ENCODE assay signal across 20 cellular contexts in genomic region chr2:74546004-74546403, GRCh38. TPM values are rescaled to one million over a fixed set of nuclear protein-coding genes. Genes with fewer than 3 reads are reported as not detected.
DNase-seq lines count a peak whose midpoint lies in the region; ATAC-seq and TF ChIP-seq lines count a peak whose summit lies in the region.
"Had no signal": no experiment of that assay in that cellular context is flagged by ENCODE, and none has a peak within 500 bp of the region (broad histone marks: within the 10 kb centered on the region; RNA-seq: fewer than 3 reads in every experiment).

No MANE protein-coding gene starts in this region.

- H4K5ac ChIP-seq in mesendoderm (ENCODE audit: low read length): no peak overlapping the region

- ATAC-seq in left cardiac atrium (no peak), HG03521 (IDR thresholded peaks at IDR 0.05; ENCODE audit: unreplicated experiment) (no peak)
- ATAC-seq: A549, HepG2 had no signal

- H3K9me3 ChIP-seq in OCI-LY7 (ENCODE audit: low read length): no peaks in the 10 kb centered on the region
- H3K9me3 ChIP-seq: A549 had no signal

- no peak overlapping the region for H2AK5ac ChIP-seq in mesendoderm (ENCODE audit: low read length)

- no peak overlapping the region for H2BK120ac ChIP-seq in mesendoderm (ENCODE audit: low read depth, low read length)

- H3K79me1 ChIP-seq in mesendoderm (ENCODE audit: low read length): no peaks in the 10 kb centered on the region

- H3K4me2 ChIP-seq in mesendoderm (ENCODE audit: low read length) (no peak overlapping the region), OCI-LY7 (ENCODE audit: low read length) (no peak overlapping the region)
- H3K4me2 ChIP-seq: A549 had no signal

- BruUV-seq in OCI-LY7 (replicated peaks; lab: Mats Ljungman, UMichigan): no TSS peak

- H3K27me3 ChIP-seq in mesendoderm (ENCODE audit: insufficient read depth, low read length, poor library complexity): peaks cover 25% of the 10 kb centered on the region

- no peak overlapping the region for H4K8ac ChIP-seq in mesendoderm (ENCODE audit: low read depth, low read length)

- intact Hi-C loops in cardiac septum (cut with DNase I): no loop called here
- intact Hi-C loops in left cardiac atrium (cut with DNase I): no loop called here
- intact Hi-C loops in OCI-LY7 (cut with micrococcal nuclease; ENCODE audit: unreplicated experiment): loop anchor here (5.0 kb wide), 1 partner anchor 41 kb away; no protein-coding TSS in a partner anchor

- no peaks in the 10 kb centered on the region for H4K20me1 ChIP-seq in OCI-LY7 (ENCODE audit: insufficient read depth, low read length)

- no peak overlapping the region for H2AFZ ChIP-seq in OCI-LY7 (ENCODE audit: low read length)
- H2AFZ ChIP-seq: GM23248 had no signal

- in situ Hi-C loops in GM13976 (cut with MboI; ENCODE audit: low sequenced_read_pairs, unreplicated experiment): no loop called here

- H3K4me3 ChIP-seq in coronary artery: no peak overlapping the region
- no peak overlapping the region for H3K4me3 ChIP-seq in mesendoderm (ENCODE audit: low read length)
- H3K4me3 ChIP-seq in OCI-LY7 (ENCODE audit: low read depth, low read length, poor library complexity, severe bottlenecking): no peak overlapping the region
- H3K4me3 ChIP-seq: A549, GM23248 had no signal

- no peak overlapping the region for H2BK5ac ChIP-seq in mesendoderm (ENCODE audit: low read length)

- no peak overlapping the region for H3K18ac ChIP-seq in mesendoderm (ENCODE audit: low read length)

- CTCF ChIA-PET in OCI-LY7 (lab: Charles Lee; ENCODE audit: unreplicated experiment): no interaction called here

- H3K4ac ChIP-seq in mesendoderm (ENCODE audit: low read depth, low read length): no peak overlapping the region

- no peaks in the 10 kb centered on the region for H3K4me1 ChIP-seq in mesendoderm (ENCODE audit: control insufficient read depth, low read depth, low read length)
- no peaks in the 10 kb centered on the region for H3K4me1 ChIP-seq in OCI-LY7 (ENCODE audit: insufficient read depth, low read length, poor library complexity, severe bottlenecking)

- POLR2A ChIA-PET in OCI-LY7 (lab: Charles Lee): interaction anchor here (0.6 kb wide), 1 partner anchor 99 kb away, joined by 4 read pairs; no protein-coding TSS in a partner anchor

- no peak overlapping the region for H2BK15ac ChIP-seq in mesendoderm (replicated peaks; ENCODE audit: low read depth)

- no peak overlapping the region for H3K27ac ChIP-seq in coronary artery
- no peak overlapping the region for H3K27ac ChIP-seq in mesendoderm (ENCODE audit: low read depth, low read length)
- no peak overlapping the region for H3K27ac ChIP-seq in OCI-LY7 (ENCODE audit: low read depth, low read length, poor library complexity, severe bottlenecking)
- H3K27ac ChIP-seq: 22Rv1, A549, C4-2B, GM23248 had no signal

- H3K9ac ChIP-seq in mesendoderm (ENCODE audit: low read length): no peak overlapping the region
- H3K9ac ChIP-seq: GM23248 had no signal

- peak; percentile 14 for DNase-seq in cardiac septum (ENCODE audit: low spot score)
- no peak for DNase-seq in left cardiac atrium
- peak; percentile 16 for DNase-seq in coronary artery (ENCODE audit: low spot score)
- DNase-seq in mesendoderm: peak; percentile 29
- DNase-seq in OCI-LY7 (ENCODE audit: low spot score): no peak
- no peak for DNase-seq in GM13976 (ENCODE audit: low spot score)
- DNase-seq: AML-193; CD4-positive, alpha-beta T cell; DMS153; DMS79; GDM1; GM23248; HCEC 1CT; HFFc6 had no signal

- H3K36me3 ChIP-seq in mesendoderm (ENCODE audit: control insufficient read depth, insufficient read depth, low read length): no peaks in the 10 kb centered on the region
- no peaks in the 10 kb centered on the region for H3K36me3 ChIP-seq in OCI-LY7 (ENCODE audit: insufficient read depth, low read length)

- H3K56ac ChIP-seq in mesendoderm (ENCODE audit: low read length): no peak overlapping the region

- TF ChIP-seq CTCF in coronary artery (IDR thresholded peaks at IDR 0.05): no peak
- no peak for TF ChIP-seq CTCF in OCI-LY7 (conservative IDR thresholded peaks at IDR 0.05; ENCODE audit: low read length)
- TF ChIP-seq CTCF in GM13976 (IDR thresholded peaks at IDR 0.05; ENCODE audit: borderline replicate concordance, control extremely low read depth, extremely low read depth, insufficient read depth, missing control alignments): no peak

- H3K23ac ChIP-seq in mesendoderm (ENCODE audit: low read length): no peak overlapping the region

- H3K79me2 ChIP-seq in mesendoderm (ENCODE audit: control insufficient read depth, insufficient read depth, low read length) (no peaks in the 10 kb centered on the region), OCI-LY7 (ENCODE audit: insufficient read depth, low read depth, low read length) (no peaks in the 10 kb centered on the region)

- no peaks in the 10 kb centered on the region for H3K9me2 ChIP-seq in OCI-LY7 (ENCODE audit: insufficient read depth, low read length)

- WGBS in mesendoderm (ENCODE audit: extremely low coverage, insufficient coverage, low lambda C conversion rate): no CpG with 5 or more reads among the region's 3 CpGs

RNA-seq across cellular contexts. Expression of gene LOXL3, which starts 7.7 kb away (rescaled TPM):
- 2.8 TPM for total RNA-seq in cardiac septum
- total RNA-seq in left cardiac atrium: 1 to 10 TPM; 4.1 to 8.4 TPM
- 5.9 TPM for polyA plus RNA-seq in mesendoderm (2013, experiment 1 of 2)
- polyA plus RNA-seq in mesendoderm (2013, experiment 2 of 2): 6.0 TPM
- total RNA-seq in OCI-LY7 (2014; rRNA removed; shearing (Covaris generic)): 0.72 and 0.98 TPM in 2 replicates
- 0.21 and 0.79 TPM in 2 replicates for total RNA-seq in OCI-LY7 (2022)

RNA-seq across cellular contexts. Expression of gene DOK1, which starts 8.5 kb away (rescaled TPM):
- total RNA-seq in cardiac septum: 3.9 TPM
- 10 to 100 TPM in 1 of 2 donors, 1 to 10 TPM in 1; 7.9 to 12.4 TPM for total RNA-seq in left cardiac atrium
- polyA plus RNA-seq in mesendoderm (2013, experiment 1 of 2): 2.3 TPM
- polyA plus RNA-seq in mesendoderm (2013, experiment 2 of 2): 3.0 TPM
- 13.4 and 19.3 TPM in 2 replicates for total RNA-seq in OCI-LY7 (2014; rRNA removed; shearing (Covaris generic))
- total RNA-seq in OCI-LY7 (2022): 9.5 and 9.7 TPM in 2 replicates

RNA-seq across cellular contexts. Expression of gene HTRA2, which starts 16.3 kb away (rescaled TPM):
- total RNA-seq in cardiac septum: 25.0 TPM
- total RNA-seq in left cardiac atrium: 10 to 100 TPM; 28.7 to 29.3 TPM
- polyA plus RNA-seq in mesendoderm (2013, experiment 1 of 2): 20.5 TPM
- polyA plus RNA-seq in mesendoderm (2013, experiment 2 of 2): 20.1 TPM
- total RNA-seq in OCI-LY7 (2014; rRNA removed; shearing (Covaris generic)): 54.8 and 60.4 TPM in 2 replicates
- 50.7 and 59.4 TPM in 2 replicates for total RNA-seq in OCI-LY7 (2022)

RNA-seq across cellular contexts. Expression of gene AUP1, which starts 16.5 kb away (rescaled TPM):
- total RNA-seq in cardiac septum (50.0 TPM), left cardiac atrium (10 to 100 TPM; 62.2 to 78.3 TPM), OCI-LY7 (2022) (121 and 122 TPM in 2 replicates)
- 81.2 TPM for polyA plus RNA-seq in mesendoderm (2013, experiment 1 of 2)
- 80.8 TPM for polyA plus RNA-seq in mesendoderm (2013, experiment 2 of 2)
- total RNA-seq in OCI-LY7 (2014; rRNA removed; shearing (Covaris generic)): 163 and 188 TPM in 2 replicates

RNA-seq across cellular contexts. Expression of gene DQX1, which starts 20.0 kb away (rescaled TPM):
- total RNA-seq in cardiac septum (not detected), left cardiac atrium (not detected), OCI-LY7 (2022) (0.76 and 1.8 TPM in 2 replicates)
- 0.29 TPM for polyA plus RNA-seq in mesendoderm (2013, experiment 1 of 2)
- 0.20 TPM for polyA plus RNA-seq in mesendoderm (2013, experiment 2 of 2)
- 0.32 and 0.54 TPM in 2 replicates for total RNA-seq in OCI-LY7 (2014; rRNA removed; shearing (Covaris generic))
- total RNA-seq: GM23248, H4 had no signal
- polyA plus RNA-seq: GM23248 had no signal

Comparison
In these comparisons a context has a peak if more than half of its experiments do, and no peak if none do; other contexts are left out.
1. DNase-seq: peak in cardiac septum (single experiment), coronary artery (single experiment) and mesendoderm (single experiment); none in left cardiac atrium (single experiment), OCI-LY7 (single experiment) and GM13976 (single experiment).